In the genomic region with DNA sequence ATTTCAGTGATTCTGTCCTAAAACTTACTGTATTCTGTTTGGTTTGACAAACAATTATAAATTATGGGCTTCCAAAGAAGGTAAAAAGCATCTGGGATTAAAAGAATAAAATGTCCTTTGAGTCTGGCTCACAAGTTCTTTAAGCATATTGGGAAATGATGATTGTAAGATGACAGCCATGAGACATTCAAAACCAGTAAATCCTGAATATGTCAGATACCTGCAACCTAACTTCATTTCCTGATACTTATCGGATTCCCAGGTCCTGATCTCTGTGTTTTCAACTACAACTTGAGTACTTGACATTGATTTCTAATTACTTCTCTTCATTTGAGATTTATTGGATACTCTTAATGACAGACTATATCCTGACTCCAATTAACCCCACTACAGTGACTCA, we compare ENCODE assay signal across 35 cellular contexts.
"Had no signal": no experiment of that assay in that cellular context is flagged by ENCODE, and none has a peak within 500 bp of the region (broad histone marks: within the 10 kb centered on the region; RNA-seq: fewer than 3 reads in every experiment).

No MANE protein-coding gene starts in this region.

- DNase-seq: Karpas-422, Kasumi-1, KG1, MG63, MM.1S, MV-4-11, NCI-H1048, NCI-H1092, NCI-H1092 treated with DMSO at 0.1 percent for 48 hours, NCI-H1105, NCI-H1105 treated with DMSO at 0.1 percent for 48 hours, NCI-H1417, NCI-H1417 treated with DMSO at 0.1 percent for 48 hours, NCI-H1436, NCI-H1436 treated with DMSO at 0.1 percent for 48 hours, NCI-H146, NCI-H1694, NCI-H1694 treated with DMSO at 0.1 percent for 48 hours, NCI-H187, NCI-H187 treated with DMSO at 0.1 percent for 48 hours, NCI-H1930, NCI-H2029, NCI-H2029 treated with DMSO at 0.1 percent for 48 hours, NCI-H2081, NCI-H2081 treated with DMSO at 0.1 percent for 48 hours, NCI-H2107, NCI-H2171, NCI-H2171 treated with DMSO at 0.1 percent for 48 hours, NCI-H2227 treated with DMSO at 0.1 percent for 48 hours, NCI-H226, NCI-H345, NCI-H446, NCI-H446 treated with DMSO at 0.1 percent for 48 hours, NCI-H510A had no signal

- H3K4me3 ChIP-seq: MG63 had no signal

- H3K27ac ChIP-seq: KMS-11 had no signal
